1 cellular context compared by ENCODE assay signal in the genomic region with DNA sequence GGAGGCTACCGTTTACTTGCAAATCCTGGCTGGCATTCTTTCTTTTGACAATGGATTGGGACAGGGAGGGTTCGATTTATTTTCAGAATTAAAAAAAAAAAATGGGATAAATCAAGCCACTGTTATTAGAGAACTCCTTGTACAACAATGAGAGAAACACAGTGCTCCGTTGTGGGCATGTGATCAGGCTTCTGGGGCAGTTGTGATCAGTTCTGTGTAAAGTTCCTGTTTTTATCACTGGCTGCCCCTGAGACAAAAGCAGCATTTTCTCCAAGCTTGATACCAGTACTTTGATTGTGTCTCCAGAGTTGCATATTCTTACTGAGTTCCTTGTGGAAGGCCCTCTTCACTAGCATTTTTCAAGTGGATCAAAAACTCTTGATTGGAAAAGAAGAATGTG.
TF ChIP-seq lines count a peak whose summit lies in the region.

No MANE protein-coding gene starts in this region.

TF ChIP-seq in K562, 482 proteins besides CTCF, POLR2A, EP300 and RAD21:
- TF ChIP-seq, protein P1, sequence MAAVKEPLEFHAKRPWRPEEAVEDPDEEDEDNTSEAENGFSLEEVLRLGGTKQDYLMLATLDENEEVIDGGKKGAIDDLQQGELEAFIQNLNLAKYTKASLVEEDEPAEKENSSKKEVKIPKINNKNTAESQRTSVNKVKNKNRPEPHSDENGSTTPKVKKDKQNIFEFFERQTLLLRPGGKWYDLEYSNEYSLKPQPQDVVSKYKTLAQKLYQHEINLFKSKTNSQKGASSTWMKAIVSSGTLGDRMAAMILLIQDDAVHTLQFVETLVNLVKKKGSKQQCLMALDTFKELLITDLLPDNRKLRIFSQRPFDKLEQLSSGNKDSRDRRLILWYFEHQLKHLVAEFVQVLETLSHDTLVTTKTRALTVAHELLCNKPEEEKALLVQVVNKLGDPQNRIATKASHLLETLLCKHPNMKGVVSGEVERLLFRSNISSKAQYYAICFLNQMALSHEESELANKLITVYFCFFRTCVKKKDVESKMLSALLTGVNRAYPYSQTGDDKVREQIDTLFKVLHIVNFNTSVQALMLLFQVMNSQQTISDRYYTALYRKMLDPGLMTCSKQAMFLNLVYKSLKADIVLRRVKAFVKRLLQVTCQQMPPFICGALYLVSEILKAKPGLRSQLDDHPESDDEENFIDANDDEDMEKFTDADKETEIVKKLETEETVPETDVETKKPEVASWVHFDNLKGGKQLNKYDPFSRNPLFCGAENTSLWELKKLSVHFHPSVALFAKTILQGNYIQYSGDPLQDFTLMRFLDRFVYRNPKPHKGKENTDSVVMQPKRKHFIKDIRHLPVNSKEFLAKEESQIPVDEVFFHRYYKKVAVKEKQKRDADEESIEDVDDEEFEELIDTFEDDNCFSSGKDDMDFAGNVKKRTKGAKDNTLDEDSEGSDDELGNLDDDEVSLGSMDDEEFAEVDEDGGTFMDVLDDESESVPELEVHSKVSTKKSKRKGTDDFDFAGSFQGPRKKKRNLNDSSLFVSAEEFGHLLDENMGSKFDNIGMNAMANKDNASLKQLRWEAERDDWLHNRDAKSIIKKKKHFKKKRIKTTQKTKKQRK (IDR thresholded peaks at IDR 0.05; ENCODE audit: borderline replicate concordance, low read depth, low read length): no peak
- TF ChIP-seq, protein P2, sequence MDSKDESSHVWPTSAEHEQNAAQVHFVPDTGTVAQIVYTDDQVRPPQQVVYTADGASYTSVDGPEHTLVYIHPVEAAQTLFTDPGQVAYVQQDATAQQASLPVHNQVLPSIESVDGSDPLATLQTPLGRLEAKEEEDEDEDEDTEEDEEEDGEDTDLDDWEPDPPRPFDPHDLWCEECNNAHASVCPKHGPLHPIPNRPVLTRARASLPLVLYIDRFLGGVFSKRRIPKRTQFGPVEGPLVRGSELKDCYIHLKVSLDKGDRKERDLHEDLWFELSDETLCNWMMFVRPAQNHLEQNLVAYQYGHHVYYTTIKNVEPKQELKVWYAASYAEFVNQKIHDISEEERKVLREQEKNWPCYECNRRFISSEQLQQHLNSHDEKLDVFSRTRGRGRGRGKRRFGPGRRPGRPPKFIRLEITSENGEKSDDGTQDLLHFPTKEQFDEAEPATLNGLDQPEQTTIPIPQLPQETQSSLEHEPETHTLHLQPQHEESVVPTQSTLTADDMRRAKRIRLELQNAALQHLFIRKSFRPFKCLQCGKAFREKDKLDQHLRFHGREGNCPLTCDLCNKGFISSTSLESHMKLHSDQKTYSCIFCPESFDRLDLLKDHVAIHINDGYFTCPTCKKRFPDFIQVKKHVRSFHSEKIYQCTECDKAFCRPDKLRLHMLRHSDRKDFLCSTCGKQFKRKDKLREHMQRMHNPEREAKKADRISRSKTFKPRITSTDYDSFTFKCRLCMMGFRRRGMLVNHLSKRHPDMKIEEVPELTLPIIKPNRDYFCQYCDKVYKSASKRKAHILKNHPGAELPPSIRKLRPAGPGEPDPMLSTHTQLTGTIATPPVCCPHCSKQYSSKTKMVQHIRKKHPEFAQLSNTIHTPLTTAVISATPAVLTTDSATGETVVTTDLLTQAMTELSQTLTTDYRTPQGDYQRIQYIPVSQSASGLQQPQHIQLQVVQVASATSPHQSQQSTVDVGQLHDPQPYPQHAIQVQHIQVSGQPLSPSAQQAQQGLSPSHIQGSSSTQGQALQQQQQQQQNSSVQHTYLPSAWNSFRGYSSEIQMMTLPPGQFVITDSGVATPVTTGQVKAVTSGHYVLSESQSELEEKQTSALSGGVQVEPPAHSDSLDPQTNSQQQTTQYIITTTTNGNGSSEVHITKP (IDR thresholded peaks at IDR 0.05; ENCODE audit: partially characterized antibody): no peak
- TF ChIP-seq BCL6 (CRISPR knock-in tag; IDR thresholded peaks at IDR 0.05): no peak
- TF ChIP-seq, protein P3, sequence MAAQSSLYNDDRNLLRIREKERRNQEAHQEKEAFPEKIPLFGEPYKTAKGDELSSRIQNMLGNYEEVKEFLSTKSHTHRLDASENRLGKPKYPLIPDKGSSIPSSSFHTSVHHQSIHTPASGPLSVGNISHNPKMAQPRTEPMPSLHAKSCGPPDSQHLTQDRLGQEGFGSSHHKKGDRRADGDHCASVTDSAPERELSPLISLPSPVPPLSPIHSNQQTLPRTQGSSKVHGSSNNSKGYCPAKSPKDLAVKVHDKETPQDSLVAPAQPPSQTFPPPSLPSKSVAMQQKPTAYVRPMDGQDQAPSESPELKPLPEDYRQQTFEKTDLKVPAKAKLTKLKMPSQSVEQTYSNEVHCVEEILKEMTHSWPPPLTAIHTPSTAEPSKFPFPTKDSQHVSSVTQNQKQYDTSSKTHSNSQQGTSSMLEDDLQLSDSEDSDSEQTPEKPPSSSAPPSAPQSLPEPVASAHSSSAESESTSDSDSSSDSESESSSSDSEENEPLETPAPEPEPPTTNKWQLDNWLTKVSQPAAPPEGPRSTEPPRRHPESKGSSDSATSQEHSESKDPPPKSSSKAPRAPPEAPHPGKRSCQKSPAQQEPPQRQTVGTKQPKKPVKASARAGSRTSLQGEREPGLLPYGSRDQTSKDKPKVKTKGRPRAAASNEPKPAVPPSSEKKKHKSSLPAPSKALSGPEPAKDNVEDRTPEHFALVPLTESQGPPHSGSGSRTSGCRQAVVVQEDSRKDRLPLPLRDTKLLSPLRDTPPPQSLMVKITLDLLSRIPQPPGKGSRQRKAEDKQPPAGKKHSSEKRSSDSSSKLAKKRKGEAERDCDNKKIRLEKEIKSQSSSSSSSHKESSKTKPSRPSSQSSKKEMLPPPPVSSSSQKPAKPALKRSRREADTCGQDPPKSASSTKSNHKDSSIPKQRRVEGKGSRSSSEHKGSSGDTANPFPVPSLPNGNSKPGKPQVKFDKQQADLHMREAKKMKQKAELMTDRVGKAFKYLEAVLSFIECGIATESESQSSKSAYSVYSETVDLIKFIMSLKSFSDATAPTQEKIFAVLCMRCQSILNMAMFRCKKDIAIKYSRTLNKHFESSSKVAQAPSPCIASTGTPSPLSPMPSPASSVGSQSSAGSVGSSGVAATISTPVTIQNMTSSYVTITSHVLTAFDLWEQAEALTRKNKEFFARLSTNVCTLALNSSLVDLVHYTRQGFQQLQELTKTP (IDR thresholded peaks at IDR 0.05; ENCODE audit: low read depth in 1 of 2, partially characterized antibody in 2 of 2): no peak
- TF ChIP-seq, protein P4, sequence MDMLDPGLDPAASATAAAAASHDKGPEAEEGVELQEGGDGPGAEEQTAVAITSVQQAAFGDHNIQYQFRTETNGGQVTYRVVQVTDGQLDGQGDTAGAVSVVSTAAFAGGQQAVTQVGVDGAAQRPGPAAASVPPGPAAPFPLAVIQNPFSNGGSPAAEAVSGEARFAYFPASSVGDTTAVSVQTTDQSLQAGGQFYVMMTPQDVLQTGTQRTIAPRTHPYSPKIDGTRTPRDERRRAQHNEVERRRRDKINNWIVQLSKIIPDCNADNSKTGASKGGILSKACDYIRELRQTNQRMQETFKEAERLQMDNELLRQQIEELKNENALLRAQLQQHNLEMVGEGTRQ (CRISPR knock-in tag; IDR thresholded peaks at IDR 0.05): peak; percentile 33
- TF ChIP-seq, protein P5, sequence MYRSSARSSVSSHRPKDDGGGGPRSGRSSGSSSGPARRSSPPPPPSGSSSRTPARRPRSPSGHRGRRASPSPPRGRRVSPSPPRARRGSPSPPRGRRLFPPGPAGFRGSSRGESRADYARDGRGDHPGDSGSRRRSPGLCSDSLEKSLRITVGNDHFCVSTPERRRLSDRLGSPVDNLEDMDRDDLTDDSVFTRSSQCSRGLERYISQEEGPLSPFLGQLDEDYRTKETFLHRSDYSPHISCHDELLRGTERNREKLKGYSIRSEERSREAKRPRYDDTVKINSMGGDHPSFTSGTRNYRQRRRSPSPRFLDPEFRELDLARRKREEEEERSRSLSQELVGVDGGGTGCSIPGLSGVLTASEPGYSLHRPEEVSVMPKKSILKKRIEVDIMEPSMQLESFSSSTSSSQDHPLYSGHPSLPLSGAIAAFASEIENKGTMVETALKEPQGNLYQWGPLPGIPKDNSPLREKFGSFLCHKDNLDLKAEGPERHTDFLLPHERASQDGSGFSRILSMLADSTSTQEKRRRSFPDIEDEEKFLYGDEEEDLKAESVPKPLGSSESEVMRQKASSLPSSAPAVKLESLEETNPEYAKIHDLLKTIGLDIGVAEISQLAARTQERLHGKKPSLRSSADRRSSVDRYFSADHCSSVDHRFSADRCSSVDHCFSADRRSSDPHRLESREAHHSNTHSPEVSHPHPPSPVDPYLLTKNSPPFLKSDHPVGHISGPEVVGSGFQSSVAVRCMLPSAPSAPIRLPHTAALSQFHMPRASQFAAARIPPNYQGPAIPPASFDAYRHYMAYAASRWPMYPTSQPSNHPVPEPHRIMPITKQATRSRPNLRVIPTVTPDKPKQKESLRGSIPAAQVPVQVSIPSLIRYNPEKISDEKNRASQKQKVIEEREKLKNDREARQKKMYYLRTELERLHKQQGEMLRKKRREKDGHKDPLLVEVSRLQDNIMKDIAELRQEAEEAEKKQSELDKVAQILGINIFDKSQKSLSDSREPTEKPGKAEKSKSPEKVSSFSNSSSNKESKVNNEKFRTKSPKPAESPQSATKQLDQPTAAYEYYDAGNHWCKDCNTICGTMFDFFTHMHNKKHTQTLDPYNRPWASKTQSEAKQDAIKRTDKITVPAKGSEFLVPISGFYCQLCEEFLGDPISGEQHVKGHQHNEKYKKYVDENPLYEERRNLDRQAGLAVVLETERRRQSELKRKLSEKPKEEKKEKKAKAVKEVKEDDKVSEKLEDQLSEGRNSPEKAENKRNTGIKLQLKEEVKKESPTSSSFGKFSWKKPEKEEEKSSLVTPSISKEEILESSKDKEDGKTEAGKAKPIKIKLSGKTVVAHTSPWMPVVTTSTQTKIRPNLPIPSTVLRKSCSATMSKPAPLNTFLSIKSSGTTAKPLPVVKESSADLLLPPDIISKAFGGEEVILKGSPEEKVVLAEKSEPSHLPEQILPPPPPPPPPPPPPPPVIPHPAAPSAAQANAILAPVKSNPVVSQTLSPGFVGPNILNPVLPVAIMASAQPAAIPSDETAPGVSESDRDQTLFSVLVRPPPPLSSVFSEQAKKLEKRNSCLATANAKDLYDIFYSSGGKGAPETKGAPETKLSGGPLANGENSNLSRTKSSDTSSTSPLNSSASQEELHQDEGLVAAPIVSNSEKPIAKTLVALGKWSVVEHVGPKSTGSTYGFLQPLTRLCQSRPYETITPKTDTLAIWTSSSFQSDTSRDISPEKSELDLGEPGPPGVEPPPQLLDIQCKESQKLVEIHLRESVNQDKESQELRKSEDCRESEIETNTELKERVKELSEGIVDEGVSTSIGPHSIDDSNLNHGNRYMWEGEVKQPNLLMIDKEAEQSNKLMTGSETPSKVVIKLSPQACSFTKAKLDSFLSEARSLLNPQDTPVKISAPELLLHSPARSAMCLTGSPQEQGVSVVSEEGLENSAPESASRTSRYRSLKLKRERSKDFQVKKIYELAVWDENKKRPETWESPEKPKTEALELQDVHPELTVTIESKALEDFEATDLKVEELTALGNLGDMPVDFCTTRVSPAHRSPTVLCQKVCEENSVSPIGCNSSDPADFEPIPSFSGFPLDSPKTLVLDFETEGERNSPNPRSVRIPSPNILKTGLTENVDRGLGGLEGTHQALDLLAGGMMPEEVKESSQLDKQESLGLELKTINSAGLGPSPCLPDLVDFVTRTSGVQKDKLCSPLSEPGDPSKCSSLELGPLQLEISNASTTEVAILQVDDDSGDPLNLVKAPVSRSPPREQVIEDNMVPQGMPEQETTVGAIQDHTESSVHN (IDR thresholded peaks at IDR 0.05; ENCODE audit: borderline replicate concordance in 1 of 2, low read depth in 1 of 2): no peak
- TF ChIP-seq CXXC5 (CRISPR knock-in tag; IDR thresholded peaks at IDR 0.05): no peak
